In genomic region chr6:91447530-91447929, GRCh38 we compare ENCODE assay signal across 17 cellular contexts.
DNase-seq lines count a peak whose midpoint lies in the region; ATAC-seq and TF ChIP-seq lines count a peak whose summit lies in the region.
"Had no signal": no experiment of that assay in that cellular context is flagged by ENCODE, and none has a peak within 500 bp of the region (broad histone marks: within the 10 kb centered on the region; RNA-seq: fewer than 3 reads in every experiment).

No MANE protein-coding gene starts in this region.

- H3K36me3 Mint-ChIP-seq in activated CD8-positive, alpha-beta T cell treated with anti-CD3 and anti-CD28 coated beads, Interleukin-2, amount 10 ng/mL, durations not matched to agents 7 days and 5 days (ENCODE audit: low read depth): no peaks in the 10 kb centered on the region
- H3K36me3 Mint-ChIP-seq: CD8-positive, alpha-beta T cell had no signal

- DNase-seq in GM12865 (ENCODE audit: low read depth) (peak; percentile 23), NCI-H748 (lab: John Stamatoyannopoulos, UW; ENCODE audit: unreplicated experiment) (no peak), SK-N-DZ (ENCODE audit: low spot score) (no peak), superior temporal gyrus (ENCODE audit: extremely low spot score) (no peak)
- DNase-seq in activated CD8-positive, alpha-beta T cell treated with anti-CD3 and anti-CD28 coated beads, Interleukin-2, amount 10 ng/mL, durations not matched to agents 7 days and 5 days: no peak
- DNase-seq: CD8-positive, alpha-beta T cell; GOT3; KG1; NCI-H1092; NCI-H2107; NCI-H774; T-helper 2 cell had no signal

- POLR2A ChIA-PET in activated CD8-positive, alpha-beta T cell treated with anti-CD3 and anti-CD28 coated beads, Interleukin-2, amount 10 ng/mL, durations not matched to agents 7 days and 5 days (lab: Charles Lee): no interaction called here

- no peaks in the 10 kb centered on the region for H3K27me3 Mint-ChIP-seq in activated CD8-positive, alpha-beta T cell treated with anti-CD3 and anti-CD28 coated beads, Interleukin-2, amount 10 ng/mL, durations not matched to agents 7 days and 5 days (ENCODE audit: low read depth)

- ATAC-seq in GM18870 (IDR thresholded peaks at IDR 0.05; ENCODE audit: unreplicated experiment) (peak; percentile 55), HG02610 (IDR thresholded peaks at IDR 0.05; ENCODE audit: unreplicated experiment) (peak; percentile 88), HG03442 (IDR thresholded peaks at IDR 0.05; ENCODE audit: unreplicated experiment) (peak; percentile 63)
- no peak for ATAC-seq in activated CD8-positive, alpha-beta T cell treated with anti-CD3 and anti-CD28 coated beads, Interleukin-2, amount 10 ng/mL, durations not matched to agents 7 days and 5 days
- ATAC-seq: CD8-positive, alpha-beta T cell; Right ventricle myocardium inferior; SK-N-SH treated with all-trans-retinoic acid at 6 μM for 48 hours had no signal

- no peak overlapping the region for H3K4me3 Mint-ChIP-seq in activated CD8-positive, alpha-beta T cell treated with anti-CD3 and anti-CD28 coated beads, Interleukin-2, amount 10 ng/mL, durations not matched to agents 7 days and 5 days
- H3K4me3 Mint-ChIP-seq: CD8-positive, alpha-beta T cell had no signal

- no peak overlapping the region for H3K27ac Mint-ChIP-seq in activated CD8-positive, alpha-beta T cell treated with anti-CD3 and anti-CD28 coated beads, Interleukin-2, amount 10 ng/mL, durations not matched to agents 7 days and 5 days
- H3K27ac Mint-ChIP-seq: CD8-positive, alpha-beta T cell had no signal

- H3K4me1 Mint-ChIP-seq in activated CD8-positive, alpha-beta T cell treated with anti-CD3 and anti-CD28 coated beads, Interleukin-2, amount 10 ng/mL, durations not matched to agents 7 days and 5 days (ENCODE audit: low read depth): no peaks in the 10 kb centered on the region

- TF ChIP-seq CTCF in GM12865 (IDR thresholded peaks at IDR 0.05; ENCODE audit: insufficient read depth, low read depth, low read length, missing control alignments): no peak

- CTCF ChIA-PET in activated CD8-positive, alpha-beta T cell treated with anti-CD3 and anti-CD28 coated beads, Interleukin-2, amount 10 ng/mL, durations not matched to agents 7 days and 5 days (lab: Charles Lee): no interaction called here

- H3K4me3 ChIP-seq in GM12865 (ENCODE audit: low read depth, low read length): peak overlapping the region; percentile 11; the same call in 1 of the 2 replicates

- no peaks in the 10 kb centered on the region for H3K9me3 Mint-ChIP-seq in activated CD8-positive, alpha-beta T cell treated with anti-CD3 and anti-CD28 coated beads, Interleukin-2, amount 10 ng/mL, durations not matched to agents 7 days and 5 days (ENCODE audit: insufficient read depth)
- H3K9me3 Mint-ChIP-seq: CD8-positive, alpha-beta T cell had no signal
